ENCODE assay signal across 10 cellular contexts in genomic region chr7:74455933-74456332, GRCh38. TPM values are rescaled to one million over a fixed set of nuclear protein-coding genes. Genes with fewer than 3 reads are reported as not detected.
DNase-seq lines count a peak whose midpoint lies in the region; ATAC-seq, FAIRE-seq and TF ChIP-seq lines count a peak whose summit lies in the region.
"Had no signal": no experiment of that assay in that cellular context is flagged by ENCODE, and none has a peak within 500 bp of the region (broad histone marks: within the 10 kb centered on the region; RNA-seq: fewer than 3 reads in every experiment).

No MANE protein-coding gene starts in this region.

- TF ChIP-seq POLR2A in gastroesophageal sphincter (IDR thresholded peaks at IDR 0.05): no peak

- no peak for TF ChIP-seq CTCF in RWPE2 (IDR thresholded peaks at IDR 0.05; ENCODE audit: poor library complexity, severe bottlenecking)
- no peak for TF ChIP-seq CTCF in gastroesophageal sphincter (IDR thresholded peaks at IDR 0.05)

- 53 to 60% methylated on average over 2 to 3 of the region's 6 CpGs for WGBS in gastroesophageal sphincter (ENCODE audit: low coverage in 1 of 2), 2 donors

- H3K4me1 ChIP-seq in BLaER1 (peaks cover 46% of the 10 kb centered on the region), RWPE2 (ENCODE audit: insufficient read depth, poor library complexity, severe bottlenecking) (peaks cover 11% of the 10 kb centered on the region), gastroesophageal sphincter (peaks cover 0 to 61% (median 6%) of the 10 kb centered on the region in 3 donors)

- H3K36me3 ChIP-seq in BLaER1 (peaks cover 24% of the 10 kb centered on the region), RWPE2 (ENCODE audit: low read depth) (peaks cover 6% of the 10 kb centered on the region; the same call in 1 of the 2 replicates), gastroesophageal sphincter (no peaks in the 10 kb centered on the region)

- H3K27ac ChIP-seq in BLaER1: peak overlapping the region; percentile 92
- peak overlapping the region; percentile 92 for H3K27ac ChIP-seq in RWPE2 (ENCODE audit: poor library complexity, severe bottlenecking)
- peak overlapping the region in 3 of 4 donors; percentile 89 to 97 (median 94) for H3K27ac ChIP-seq in gastroesophageal sphincter

- H3K4me3 ChIP-seq in BLaER1 (no peak overlapping the region; the same call in 1 of the 2 replicates), RWPE2 (ENCODE audit: severe bottlenecking) (no peak overlapping the region), gastroesophageal sphincter (no peak overlapping the region)

- DNase-seq in RWPE2 (ENCODE audit: low spot score): no peak
- peak; percentile 14 for DNase-seq in retina
- no peak for DNase-seq in NK-92 treated with Interleukin-12 subunit alpha and Interleukin-12 subunit beta, amount 100 ng/mL, for 24 hours (lab: John Stamatoyannopoulos, UW)
- no peak for DNase-seq in SW 1271 (lab: John Stamatoyannopoulos, UW)
- no peak for DNase-seq in urothelium cell line (ENCODE audit: low spot score)
- DNase-seq: NCI-H1105 had no signal

- no peak for FAIRE-seq in urothelium cell line (lab: Jason Lieb, UNC)

- peaks cover 63% of the 10 kb centered on the region for H4K20me1 ChIP-seq in BLaER1

- H3K4me2 ChIP-seq in BLaER1: peak overlapping the region; percentile 94

- peaks cover 8% of the 10 kb centered on the region; the same call in 1 of the 2 replicates for H3K9me3 ChIP-seq in BLaER1
- no peaks in the 10 kb centered on the region for H3K9me3 ChIP-seq in RWPE2 (ENCODE audit: severe bottlenecking)
- H3K9me3 ChIP-seq in gastroesophageal sphincter: no peaks in the 10 kb centered on the region

- H3K27me3 ChIP-seq in BLaER1 (no peaks in the 10 kb centered on the region), RWPE2 (ENCODE audit: insufficient read depth, poor library complexity, severe bottlenecking) (no peaks in the 10 kb centered on the region), gastroesophageal sphincter (no peaks in the 10 kb centered on the region)

- ATAC-seq in RWPE2 (ENCODE audit: low read depth) (no peak), gastroesophageal sphincter (no peak), HG03025 (IDR thresholded peaks at IDR 0.05; ENCODE audit: low FRiP score, unreplicated experiment) (no peak)
- ATAC-seq: activated T-helper 17 cell treated with anti-CD3 and anti-CD28 coated beads, Interleukin-2, amount 50 U/mL, for 72 hours had no signal

- TF ChIP-seq EP300 in gastroesophageal sphincter (IDR thresholded peaks at IDR 0.05): no peak

- H3K9ac ChIP-seq in BLaER1: peak overlapping the region; percentile 90

RNA-seq across cellular contexts. Expression of gene GTF2IRD1, which starts 2.2 kb away (rescaled TPM):
- 10 to 100 TPM; 21.5 to 49.0 (median 28.2) TPM for total RNA-seq in gastroesophageal sphincter
